Comparison of ENCODE assay signal across 8 cellular contexts in genomic region chr14:23953464-23954278, GRCh38. TPM values are rescaled to one million over a fixed set of nuclear protein-coding genes. Genes with fewer than 3 reads are reported as not detected.
DNase-seq lines count a peak whose midpoint lies in the region; ATAC-seq and TF ChIP-seq lines count a peak whose summit lies in the region.

TSS of gene DHRS4 (plus strand) at chr14:23953770. CDS start at chr14:23953789, 19 bp downstream.

- no peaks in the 10 kb centered on the region for H3K27me3 Mint-ChIP-seq in IgD-negative memory B cell

- peak; percentile 96 for TF ChIP-seq CTCF in epithelial cell of proximal tubule (conservative IDR thresholded peaks at IDR 0.05; ENCODE audit: low read depth, low read length)

- H3K4me3 ChIP-seq in epithelial cell of proximal tubule (ENCODE audit: low read depth, low read length) = peak within 1 kb of the TSS; percentile 63
- H3K4me3 ChIP-seq in mucosa of stomach (ENCODE audit: low read length) = peak within 1 kb of the TSS; percentile 90

- peak; percentile 70 for DNase-seq in DMS153 (lab: John Stamatoyannopoulos, UW)
- DNase-seq in OCI-M2 (lab: John Stamatoyannopoulos, UW; ENCODE audit: unreplicated experiment) = peak; percentile 75
- peak; percentile 68 for DNase-seq in activated T-cell treated with anti-CD3 and anti-CD28 coated beads for 4 hours
- no peak for DNase-seq in epithelial cell of proximal tubule (ENCODE audit: low read depth)
- DNase-seq in stimulated activated CD8-positive, alpha-beta memory T cell treated with anti-CD3 and anti-CD28 coated beads, Interleukin-7, amount 100 ng/mL, for 1 hour (ENCODE audit: low read depth in 2 of 2) = peak; percentile 39 to 63

- H3K36me3 Mint-ChIP-seq in IgD-negative memory B cell = peaks cover 1% of the 10 kb centered on the region

- H3K36me3 ChIP-seq in mucosa of stomach (ENCODE audit: control insufficient read depth, insufficient read depth, low read length) = no peaks in the 10 kb centered on the region

- H3K9ac ChIP-seq in mucosa of stomach (ENCODE audit: low read length) = peak within 1 kb of the TSS; percentile 77

- peak within 1 kb of the TSS; percentile 85 to 98 (median 96) for H3K4me3 Mint-ChIP-seq in IgD-negative memory B cell

- H3K4me1 ChIP-seq in mucosa of stomach (ENCODE audit: control insufficient read depth, insufficient read depth, low read length) = no peaks in the 10 kb centered on the region

- no peaks in the 10 kb centered on the region for H3K9me3 Mint-ChIP-seq in IgD-negative memory B cell

- H3K4me1 Mint-ChIP-seq in IgD-negative memory B cell = peaks cover 5 to 22% (median 10%) of the 10 kb centered on the region in 3 donors

- H3K27ac Mint-ChIP-seq in IgD-negative memory B cell = peak within 1 kb of the TSS in 2 of 3 donors; percentile 84 to 87

- H3K9me3 ChIP-seq in mucosa of stomach (ENCODE audit: control insufficient read depth, low read length) = no peaks in the 10 kb centered on the region

- no peaks in the 10 kb centered on the region for H3K27me3 ChIP-seq in mucosa of stomach (ENCODE audit: control insufficient read depth, insufficient read depth, low read length)

- peak; percentile 93 for ATAC-seq in GM21528 (IDR thresholded peaks at IDR 0.05; ENCODE audit: low FRiP score, unreplicated experiment)

RNA-seq across cellular contexts. Expression of gene DHRS4, which starts in this region (rescaled TPM):
- polyA plus RNA-seq in IgD-negative memory B cell = 29.8 TPM
- total RNA-seq in epithelial cell of proximal tubule = 33.1 and 43.7 TPM in 2 replicates
